8 cellular contexts compared by ENCODE assay signal in genomic region chr1:25799758-25800537, GRCh38. TPM values are rescaled to one million over a fixed set of nuclear protein-coding genes. Genes with fewer than 3 reads are reported as not detected.
DNase-seq lines count a peak whose midpoint lies in the region; ATAC-seq, FAIRE-seq and TF ChIP-seq lines count a peak whose summit lies in the region.

Gene SELENON (plus strand): TSS chr1:25800193. CDS start chr1:25800231, 38 bp downstream.

- DNase-seq in DMS79 (lab: John Stamatoyannopoulos, UW) = peak; percentile 43
- peak; percentile 46 for DNase-seq in LoVo (ENCODE audit: low spot score)
- DNase-seq in WTC11 (ENCODE audit: low spot score) = peak; percentile 80
- DNase-seq in lung microvascular endothelial cell (ENCODE audit: low read depth in 2 of 2) = peak; percentile 39 to 87
- no peak for DNase-seq in RCC 7860 (ENCODE audit: low spot score)

- peak within 1 kb of the TSS; percentile 79 for H3K4me3 Mint-ChIP-seq in WTC11

- TF ChIP-seq CTCF in WTC11 (IDR thresholded peaks at IDR 0.05) = no peak

- CTCF ChIA-PET in WTC11 (lab: Charles Lee) = interaction anchor here (0.6 to 6.2 kb wide), 15 partner anchors 9 to 312 kb away, joined by 3 to 80 read pairs (median 3); partner anchors contain the start of gene MAN1C1

- H3K27me3 ChIP-seq in endocrine pancreas (ENCODE audit: control insufficient read depth, insufficient read depth, low read length) = no peaks in the 10 kb centered on the region
- H3K27me3 ChIP-seq in stomach smooth muscle (ENCODE audit: control insufficient read depth in 1 of 2, insufficient read depth in 2 of 2, low read length in 2 of 2) = no peaks in the 10 kb centered on the region

- POLR2A ChIA-PET in WTC11 (lab: Charles Lee) = interaction anchor here (1.8 kb wide), 1 partner anchor 20 kb away, joined by 6 read pairs; the partner anchor contains the start of gene MTFR1L

- no peaks in the 10 kb centered on the region for H3K36me3 ChIP-seq in endocrine pancreas (ENCODE audit: control insufficient read depth, insufficient read depth, low read length)
- H3K36me3 ChIP-seq in stomach smooth muscle (ENCODE audit: control insufficient read depth in 2 of 2, insufficient read depth in 2 of 2, low read length in 2 of 2) = peaks cover 0 to under 1% of the 10 kb centered on the region in 2 donors

- H3K9me3 ChIP-seq in endocrine pancreas (ENCODE audit: control insufficient read depth, low read length) (no peaks in the 10 kb centered on the region), stomach smooth muscle (ENCODE audit: control insufficient read depth in 2 of 2, low read length in 2 of 2) (no peaks in the 10 kb centered on the region)

- ATAC-seq in WTC11 (peak; percentile 72), GM21390 (IDR thresholded peaks at IDR 0.05; ENCODE audit: unreplicated experiment) (no peak)

- no peak for FAIRE-seq in RCC 7860 (lab: Jason Lieb, UNC)

- H3K27me3 Mint-ChIP-seq in WTC11 (ENCODE audit: low read depth) = peaks cover 4% of the 10 kb centered on the region

- H3K27ac ChIP-seq in stomach smooth muscle (ENCODE audit: low read length) = peak within 1 kb of the TSS; percentile 75

- H3K9me3 Mint-ChIP-seq in WTC11 = no peaks in the 10 kb centered on the region

- no peaks in the 10 kb centered on the region for H3K4me1 ChIP-seq in endocrine pancreas (ENCODE audit: control insufficient read depth, insufficient read depth, low read length)
- H3K4me1 ChIP-seq in stomach smooth muscle (ENCODE audit: control insufficient read depth, insufficient read depth, low read length) = peaks cover 51% of the 10 kb centered on the region

- no peak within 1 kb of the TSS for H3K4me3 ChIP-seq in endocrine pancreas (ENCODE audit: control insufficient read depth, insufficient read depth, low read length)
- H3K4me3 ChIP-seq in stomach smooth muscle (ENCODE audit: low read length in 2 of 2) = peak within 1 kb of the TSS; percentile 63 to 84

- H3K27ac Mint-ChIP-seq in WTC11 = 0 out of 2 replicates have a peak within 1 kb of the TSS, but pooled peaks have one; percentile 63

- H3K9ac ChIP-seq in endocrine pancreas (ENCODE audit: control insufficient read depth, insufficient read depth, low read length) (peak within 1 kb of the TSS; percentile 62), stomach smooth muscle (ENCODE audit: low read length in 2 of 2) (peak within 1 kb of the TSS; percentile 75 to 76)

- H3K36me3 Mint-ChIP-seq in WTC11 = no peaks in the 10 kb centered on the region; the same call in 1 of the 2 replicates

- H3K4me1 Mint-ChIP-seq in WTC11 = peaks cover 41% of the 10 kb centered on the region

TF ChIP-seq in WTC11, 78 proteins besides CTCF, POLR2A, EP300 and RAD21 (continues in another document):
- no peak for TF ChIP-seq CREB1 (CRISPR knock-in tag; IDR thresholded peaks at IDR 0.05)
- TF ChIP-seq PREB (CRISPR knock-in tag; IDR thresholded peaks at IDR 0.05; ENCODE audit: borderline replicate concordance) = no peak
- no peak for TF ChIP-seq ARID4B (CRISPR knock-in tag; IDR thresholded peaks at IDR 0.05; ENCODE audit: borderline replicate concordance)
- no peak for TF ChIP-seq CREM (CRISPR knock-in tag; IDR thresholded peaks at IDR 0.05)
- peak; percentile 27; the same call in 1 of the 2 replicates for TF ChIP-seq ZNF281 (CRISPR knock-in tag; IDR thresholded peaks at IDR 0.05)
- TF ChIP-seq ETV6 (CRISPR knock-in tag; IDR thresholded peaks at IDR 0.05) = peak; percentile 33; the same call in 1 of the 2 replicates
- no peak for TF ChIP-seq TCF7 (CRISPR knock-in tag; IDR thresholded peaks at IDR 0.05; ENCODE audit: low read depth)
- no peak for TF ChIP-seq HMGXB4 (CRISPR knock-in tag; IDR thresholded peaks at IDR 0.05)
- TF ChIP-seq NFYB (CRISPR knock-in tag; conservative IDR thresholded peaks at IDR 0.05; ENCODE audit: low read depth) = no peak
- TF ChIP-seq FOXP4 (CRISPR knock-in tag; IDR thresholded peaks at IDR 0.05) = 0 out of 2 replicates have a peak, but pooled peaks have one; percentile 37

RNA-seq across cellular contexts. Expression of gene SELENON, which starts in this region (rescaled TPM):
- total RNA-seq in WTC11 (2021) (80.2 to 99.6 TPM (median 96.0 TPM) in 3 replicates), lung microvascular endothelial cell (21.8 and 27.8 TPM in 2 replicates)
